In genomic region chr1:186187601-186188000, GRCh38 we compare ENCODE assay signal across 10 cellular contexts.
A peak's percentile ranks its signal among the peaks of the same experiment; 100 is the strongest.
DNase-seq lines count a peak whose midpoint lies in the region; ATAC-seq and TF ChIP-seq lines count a peak whose summit lies in the region.
"Had no signal": no experiment of that assay in that cellular context is flagged by ENCODE, and none has a peak within 500 bp of the region (broad histone marks: within the 10 kb centered on the region; RNA-seq: fewer than 3 reads in every experiment).

No MANE protein-coding gene starts in this region.

- intact Hi-C loops in HCT116 (cut with micrococcal nuclease) = no loop called here
- intact Hi-C loops in gastrocnemius medialis (cut with DNase I; ENCODE audit: low total_unique reads) = no loop called here

- H3K9me3 ChIP-seq in HCT116 (ENCODE audit: control insufficient read depth in 1 of 2, insufficient read depth in 1 of 2, low read depth in 1 of 2, low read length in 2 of 2) (no peaks in the 10 kb centered on the region), gastrocnemius medialis (no peaks in the 10 kb centered on the region)

- no peak for TF ChIP-seq CTCF in HCT116 (IDR thresholded peaks at IDR 0.05 in 2 of 3, conservative IDR thresholded peaks at IDR 0.05 in 1 of 3; ENCODE audit: borderline replicate concordance in 1 of 3, insufficient read depth in 1 of 3, low read depth in 2 of 3, low read length in 2 of 3)
- TF ChIP-seq CTCF in foreskin keratinocyte (conservative IDR thresholded peaks at IDR 0.05) = no peak
- no peak for TF ChIP-seq CTCF in progenitor cell of endocrine pancreas (IDR thresholded peaks at IDR 0.05; ENCODE audit: unreplicated experiment)
- TF ChIP-seq CTCF in gastrocnemius medialis (IDR thresholded peaks at IDR 0.05 in 4 of 5, conservative IDR thresholded peaks at IDR 0.05 in 1 of 5) = no peak

- H3K4me1 Mint-ChIP-seq in progenitor cell of endocrine pancreas (ENCODE audit: low read depth) = peaks cover 1% of the 10 kb centered on the region

- CTCF ChIA-PET in HCT116 (lab: Charles Lee) = interaction anchor here (1.7 kb wide), 1 partner anchor 32 kb away, joined by 8 read pairs; no protein-coding TSS in a partner anchor

- no peaks in the 10 kb centered on the region for H3K27me3 Mint-ChIP-seq in progenitor cell of endocrine pancreas

- H3K9me2 ChIP-seq in HCT116 (ENCODE audit: insufficient read depth) = no peaks in the 10 kb centered on the region

- POLR2A ChIA-PET in HCT116 (lab: Charles Lee) = no interaction called here

- TF ChIP-seq RAD21 in HCT116 (IDR thresholded peaks at IDR 0.05; ENCODE audit: low read depth) = no peak

- H3K4me1 ChIP-seq in HCT116 (ENCODE audit: control insufficient read depth in 1 of 2, insufficient read depth in 2 of 2, low read length in 2 of 2) (peaks cover 0 to 40% of the 10 kb centered on the region in 2 experiments; a peak in 2 of 4 replicates), foreskin keratinocyte (peaks cover 29% of the 10 kb centered on the region), gastrocnemius medialis (no peaks in the 10 kb centered on the region)

- in situ Hi-C loops in gastrocnemius medialis (cut with MboI; ENCODE audit: low sequenced_read_pairs in 4 of 4) = no loop called here

- peak overlapping the region; percentile 68 for H3K4me2 ChIP-seq in HCT116 (ENCODE audit: low read length)

- no peaks in the 10 kb centered on the region for H3K79me2 ChIP-seq in HCT116 (ENCODE audit: insufficient read depth, low read length)

- H3K27ac ChIP-seq in HCT116 (ENCODE audit: low read depth, low read length) = no peak overlapping the region
- peak overlapping the region; percentile 90 for H3K27ac ChIP-seq in foreskin keratinocyte
- no peak overlapping the region for H3K27ac ChIP-seq in gastrocnemius medialis

- H3K4me3 Mint-ChIP-seq in progenitor cell of endocrine pancreas (ENCODE audit: low read depth) = no peak overlapping the region

- H3K4me3 ChIP-seq in HCT116 (replicated peaks in 1 of 2; ENCODE audit: low read depth in 1 of 2, low read length in 2 of 2) (peak overlapping the region in 1 of 2 experiments; percentile 16; a peak in 1 of 4 replicates), gastrocnemius medialis (no peak overlapping the region)
- H3K4me3 ChIP-seq: lung had no signal

- no peak overlapping the region for H3K9ac ChIP-seq in HCT116 (ENCODE audit: low read length)

- no TSS peak for BruUV-seq in HCT116 (replicated peaks; lab: Mats Ljungman, UMichigan)

- H3K27ac Mint-ChIP-seq in progenitor cell of endocrine pancreas = no peak overlapping the region

- DNase-seq in HCT116 (ENCODE audit: low read depth, low spot score) = no peak
- peak; percentile 85 to 92 for DNase-seq in foreskin keratinocyte
- DNase-seq in progenitor cell of endocrine pancreas (ENCODE audit: low spot score, unreplicated experiment) = no peak
- no peak for DNase-seq in gastrocnemius medialis
- DNase-seq in SHP77 (lab: John Stamatoyannopoulos, UW) = no peak
- DNase-seq: activated CD4-positive, alpha-beta T cell treated with anti-CD3 and anti-CD28 coated beads, Interleukin-2, amount 50 U/mL, for 1 hour had no signal

- H3K36me3 Mint-ChIP-seq in progenitor cell of endocrine pancreas (ENCODE audit: insufficient read depth) = no peaks in the 10 kb centered on the region

- H4K20me1 ChIP-seq in HCT116 (ENCODE audit: insufficient read depth) = no peaks in the 10 kb centered on the region

- H3K27me3 ChIP-seq in HCT116 (ENCODE audit: insufficient read depth, low read length) (no peaks in the 10 kb centered on the region), foreskin keratinocyte (no peaks in the 10 kb centered on the region), gastrocnemius medialis (no peaks in the 10 kb centered on the region)

- ATAC-seq in GM18861 (IDR thresholded peaks at IDR 0.05; ENCODE audit: unreplicated experiment) = peak; percentile 45
- ATAC-seq in HCT116 = peak; percentile 63
- peak; percentile 54 for ATAC-seq in HG03571 (IDR thresholded peaks at IDR 0.05; ENCODE audit: unreplicated experiment)
- peak; percentile 73 for ATAC-seq in foreskin keratinocyte
- ATAC-seq in gastrocnemius medialis = no peak
- ATAC-seq in GM21526 (IDR thresholded peaks at IDR 0.05; ENCODE audit: low FRiP score, unreplicated experiment) = no peak

- H2AFZ ChIP-seq in HCT116 (ENCODE audit: low read depth, low read length, poor library complexity, severe bottlenecking) = peak overlapping the region; percentile 70

- H3K36me3 ChIP-seq in HCT116 (ENCODE audit: control insufficient read depth in 1 of 2, insufficient read depth in 2 of 2, low read length in 2 of 2) (no peaks in the 10 kb centered on the region), gastrocnemius medialis (no peaks in the 10 kb centered on the region)

- RAD21 ChIA-PET in HCT116 (lab: Charles Lee; ENCODE audit: low non-redundant PET in 1 of 2, low total read pairs in 2 of 2, uncharacterized antibody in 2 of 2, unreplicated experiment in 2 of 2) = no interaction called here

- TF ChIP-seq POLR2A in HCT116 (IDR thresholded peaks at IDR 0.05; ENCODE audit: borderline replicate concordance, extremely low read depth, insufficient read depth, insufficient read length) (no peak), gastrocnemius medialis (IDR thresholded peaks at IDR 0.05) (no peak)

- no peaks in the 10 kb centered on the region for H3K9me3 Mint-ChIP-seq in progenitor cell of endocrine pancreas (ENCODE audit: low read depth)

TF ChIP-seq in HCT116, 20 proteins besides CTCF, POLR2A, EP300 and RAD21:
- no peak for TF ChIP-seq CEBPB (IDR thresholded peaks at IDR 0.05; ENCODE audit: low read depth)
- no peak for TF ChIP-seq ZNF274 (IDR thresholded peaks at IDR 0.05; ENCODE audit: low read depth, low read length)
- TF ChIP-seq, protein P1, sequence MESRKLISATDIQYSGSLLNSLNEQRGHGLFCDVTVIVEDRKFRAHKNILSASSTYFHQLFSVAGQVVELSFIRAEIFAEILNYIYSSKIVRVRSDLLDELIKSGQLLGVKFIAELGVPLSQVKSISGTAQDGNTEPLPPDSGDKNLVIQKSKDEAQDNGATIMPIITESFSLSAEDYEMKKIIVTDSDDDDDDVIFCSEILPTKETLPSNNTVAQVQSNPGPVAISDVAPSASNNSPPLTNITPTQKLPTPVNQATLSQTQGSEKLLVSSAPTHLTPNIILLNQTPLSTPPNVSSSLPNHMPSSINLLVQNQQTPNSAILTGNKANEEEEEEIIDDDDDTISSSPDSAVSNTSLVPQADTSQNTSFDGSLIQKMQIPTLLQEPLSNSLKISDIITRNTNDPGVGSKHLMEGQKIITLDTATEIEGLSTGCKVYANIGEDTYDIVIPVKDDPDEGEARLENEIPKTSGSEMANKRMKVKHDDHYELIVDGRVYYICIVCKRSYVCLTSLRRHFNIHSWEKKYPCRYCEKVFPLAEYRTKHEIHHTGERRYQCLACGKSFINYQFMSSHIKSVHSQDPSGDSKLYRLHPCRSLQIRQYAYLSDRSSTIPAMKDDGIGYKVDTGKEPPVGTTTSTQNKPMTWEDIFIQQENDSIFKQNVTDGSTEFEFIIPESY (IDR thresholded peaks at IDR 0.05; ENCODE audit: extremely low read depth, insufficient replicate concordance, low read length) = no peak
- TF ChIP-seq CBX3 (IDR thresholded peaks at IDR 0.05; ENCODE audit: low read depth) = no peak
- no peak for TF ChIP-seq EZH2phosphoT487 (IDR thresholded peaks at IDR 0.05; ENCODE audit: borderline replicate concordance)
- TF ChIP-seq TCF7L2 (IDR thresholded peaks at IDR 0.05; ENCODE audit: borderline replicate concordance, extremely low read depth, insufficient read depth, insufficient read length) = no peak
- TF ChIP-seq, protein P2, sequence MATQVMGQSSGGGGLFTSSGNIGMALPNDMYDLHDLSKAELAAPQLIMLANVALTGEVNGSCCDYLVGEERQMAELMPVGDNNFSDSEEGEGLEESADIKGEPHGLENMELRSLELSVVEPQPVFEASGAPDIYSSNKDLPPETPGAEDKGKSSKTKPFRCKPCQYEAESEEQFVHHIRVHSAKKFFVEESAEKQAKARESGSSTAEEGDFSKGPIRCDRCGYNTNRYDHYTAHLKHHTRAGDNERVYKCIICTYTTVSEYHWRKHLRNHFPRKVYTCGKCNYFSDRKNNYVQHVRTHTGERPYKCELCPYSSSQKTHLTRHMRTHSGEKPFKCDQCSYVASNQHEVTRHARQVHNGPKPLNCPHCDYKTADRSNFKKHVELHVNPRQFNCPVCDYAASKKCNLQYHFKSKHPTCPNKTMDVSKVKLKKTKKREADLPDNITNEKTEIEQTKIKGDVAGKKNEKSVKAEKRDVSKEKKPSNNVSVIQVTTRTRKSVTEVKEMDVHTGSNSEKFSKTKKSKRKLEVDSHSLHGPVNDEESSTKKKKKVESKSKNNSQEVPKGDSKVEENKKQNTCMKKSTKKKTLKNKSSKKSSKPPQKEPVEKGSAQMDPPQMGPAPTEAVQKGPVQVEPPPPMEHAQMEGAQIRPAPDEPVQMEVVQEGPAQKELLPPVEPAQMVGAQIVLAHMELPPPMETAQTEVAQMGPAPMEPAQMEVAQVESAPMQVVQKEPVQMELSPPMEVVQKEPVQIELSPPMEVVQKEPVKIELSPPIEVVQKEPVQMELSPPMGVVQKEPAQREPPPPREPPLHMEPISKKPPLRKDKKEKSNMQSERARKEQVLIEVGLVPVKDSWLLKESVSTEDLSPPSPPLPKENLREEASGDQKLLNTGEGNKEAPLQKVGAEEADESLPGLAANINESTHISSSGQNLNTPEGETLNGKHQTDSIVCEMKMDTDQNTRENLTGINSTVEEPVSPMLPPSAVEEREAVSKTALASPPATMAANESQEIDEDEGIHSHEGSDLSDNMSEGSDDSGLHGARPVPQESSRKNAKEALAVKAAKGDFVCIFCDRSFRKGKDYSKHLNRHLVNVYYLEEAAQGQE (IDR thresholded peaks at IDR 0.05; ENCODE audit: low read depth) = no peak
- TF ChIP-seq ZFX (IDR thresholded peaks at IDR 0.05) = no peak
- TF ChIP-seq, protein P3, sequence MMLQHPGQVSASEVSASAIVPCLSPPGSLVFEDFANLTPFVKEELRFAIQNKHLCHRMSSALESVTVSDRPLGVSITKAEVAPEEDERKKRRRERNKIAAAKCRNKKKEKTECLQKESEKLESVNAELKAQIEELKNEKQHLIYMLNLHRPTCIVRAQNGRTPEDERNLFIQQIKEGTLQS (IDR thresholded peaks at IDR 0.05) = no peak
- no peak for TF ChIP-seq SP1 (IDR thresholded peaks at IDR 0.05; ENCODE audit: low read depth)
- no peak for TF ChIP-seq SIN3A (IDR thresholded peaks at IDR 0.05; ENCODE audit: low read depth)
- TF ChIP-seq POLR2AphosphoS5 (IDR thresholded peaks at IDR 0.05; ENCODE audit: low read depth, low read length) = no peak
- no peak; the same call in 1 of the 2 replicates for TF ChIP-seq MAX (IDR thresholded peaks at IDR 0.05)
- no peak for TF ChIP-seq SRF (IDR thresholded peaks at IDR 0.05; ENCODE audit: low read depth)

Comparison
In these comparisons a context has a peak if more than half of its experiments do, and no peak if none do; other contexts are left out.
1. ATAC-seq: peak in GM18861 (single experiment), HCT116 (single experiment), HG03571 (single experiment) and foreskin keratinocyte (single experiment); none in gastrocnemius medialis (0 of 2) and GM21526 (single experiment).
2. DNase-seq: peak in foreskin keratinocyte (2 of 2); none in HCT116 (single experiment), progenitor cell of endocrine pancreas (single experiment), gastrocnemius medialis (0 of 2) and SHP77 (0 of 2).